22 cellular contexts compared by ENCODE assay signal in genomic region chr10:129861776-129862530, GRCh38.
DNase-seq lines count a peak whose midpoint lies in the region; ATAC-seq, FAIRE-seq and TF ChIP-seq lines count a peak whose summit lies in the region.
"Had no signal": no experiment of that assay in that cellular context is flagged by ENCODE, and none has a peak within 500 bp of the region (broad histone marks: within the 10 kb centered on the region; RNA-seq: fewer than 3 reads in every experiment).

No MANE protein-coding gene starts in this region.

- H3K36me3 Mint-ChIP-seq in CD4-positive, alpha-beta T cell (ENCODE audit: low read depth) = no peaks in the 10 kb centered on the region

- FAIRE-seq in frontal cortex (lab: Jason Lieb, UNC) = no peak

- POLR2A ChIA-PET in CD4-positive, alpha-beta T cell (lab: Charles Lee) = no interaction called here

- DNase-seq in NCI-H1417 (lab: John Stamatoyannopoulos, UW) (peak; percentile 20 to 73 (median 43)), NCI-H1417 treated with DMSO at 0.1 percent for 48 hours (lab: John Stamatoyannopoulos, UW) (no peak), NCI-H345 treated with DMSO at 0.1 percent for 48 hours (lab: John Stamatoyannopoulos, UW; ENCODE audit: unreplicated experiment) (peak; percentile 7), mesenteric fat pad (ENCODE audit: low spot score) (peak; percentile 83), LoVo (ENCODE audit: low spot score) (no peak), frontal cortex (ENCODE audit: low spot score in 2 of 2) (no peak)
- DNase-seq in CD4-positive, alpha-beta T cell = no peak
- DNase-seq: AML-193, C1 segment of cervical spinal cord, GM23248, H9, HFFc6, IMR-90, NCI-H1694 treated with DMSO at 0.1 percent for 48 hours, NCI-H2081 treated with DMSO at 0.1 percent for 48 hours, NCI-H510A treated with DMSO at 0.1 percent for 48 hours, NCI-H82, SIG-M5 had no signal

- TF ChIP-seq CTCF in CD4-positive, alpha-beta T cell (IDR thresholded peaks at IDR 0.05) = no peak

- H3K27me3 ChIP-seq in CD4-positive, alpha-beta T cell (ENCODE audit: control insufficient read depth, insufficient read depth, low read length) = no peaks in the 10 kb centered on the region

- H3K27ac ChIP-seq in CD4-positive, alpha-beta T cell (ENCODE audit: low read depth, low read length) = no peak overlapping the region
- H3K27ac ChIP-seq: GM23248, KMS-11 had no signal

- no peaks in the 10 kb centered on the region for H3K9me3 ChIP-seq in CD4-positive, alpha-beta T cell (ENCODE audit: control insufficient read depth, low read length)

- intact Hi-C loops in CD4-positive, alpha-beta T cell (cut with DNase I, micrococcal nuclease) = no loop called here

- no peak for ATAC-seq in HG03469 (IDR thresholded peaks at IDR 0.05; ENCODE audit: unreplicated experiment)
- no peak for ATAC-seq in CD4-positive, alpha-beta T cell (ENCODE audit: poor library complexity)
- ATAC-seq: Panc1, SK-N-SH treated with all-trans-retinoic acid at 6 μM for 48 hours had no signal

- H3K4me1 Mint-ChIP-seq in CD4-positive, alpha-beta T cell (ENCODE audit: low read depth) = no peaks in the 10 kb centered on the region

- no peak overlapping the region for H3K4me3 Mint-ChIP-seq in CD4-positive, alpha-beta T cell
- H3K4me3 Mint-ChIP-seq: H9, HFFc6 had no signal

- no peak overlapping the region for H3K27ac Mint-ChIP-seq in CD4-positive, alpha-beta T cell
- H3K27ac Mint-ChIP-seq: H9, HFFc6 had no signal

- no peaks in the 10 kb centered on the region for H3K9me3 Mint-ChIP-seq in CD4-positive, alpha-beta T cell

- H3K27me3 Mint-ChIP-seq in CD4-positive, alpha-beta T cell = no peaks in the 10 kb centered on the region

- CTCF ChIA-PET in CD4-positive, alpha-beta T cell (lab: Charles Lee) = no interaction called here

Comparison
In these comparisons a context has a peak if more than half of its experiments do, and no peak if none do; other contexts are left out.
1. DNase-seq: peak in NCI-H1417 (3 of 3), NCI-H345 treated with DMSO at 0.1 percent for 48 hours (single experiment) and mesenteric fat pad (single experiment); none in NCI-H1417 treated with DMSO at 0.1 percent for 48 hours (single experiment), LoVo (single experiment), CD4-positive, alpha-beta T cell (0 of 10) and frontal cortex (0 of 2).